1 cellular context compared by ENCODE assay signal in genomic region chr15:48120751-48121150, GRCh38.
TF ChIP-seq lines count a peak whose summit lies in the region.

SLC24A5 (plus strand) TSS chr15:48120990; CDS start chr15:48121045, 55 bp downstream.

TF ChIP-seq in GM23338, 12 proteins besides CTCF, POLR2A, EP300 and RAD21 (continued from another document):
- TF ChIP-seq REST (IDR thresholded peaks at IDR 0.05; ENCODE audit: unreplicated experiment): no peak
